In genomic region chr2:186976329-186976728, GRCh38 we compare ENCODE assay signal across 22 cellular contexts.
"Had no signal": no experiment of that assay in that cellular context is flagged by ENCODE, and none has a peak within 500 bp of the region (broad histone marks: within the 10 kb centered on the region; RNA-seq: fewer than 3 reads in every experiment).

No MANE protein-coding gene starts in this region.

- H3K4me1 ChIP-seq: pancreas, right lobe of liver, tibial nerve, vagina had no signal

- H3K4me3 ChIP-seq: dorsolateral prefrontal cortex, lung, pancreas, right lobe of liver, thoracic aorta, tibial nerve, vagina had no signal

- H3K9me3 ChIP-seq: pancreas, right lobe of liver, thoracic aorta, tibial nerve, vagina had no signal

- H3K36me3 Mint-ChIP-seq: immature natural killer cell; natural killer cell; stimulated activated naive B cell treated with anti-CD40 and anti-IgM and Interleukin-4, amounts not matched to agents 10 μg/mL and 1 μg/mL and 100 μg/mL, for 72 hours had no signal

- H3K27me3 ChIP-seq: dorsolateral prefrontal cortex, pancreas, right lobe of liver, tibial nerve, vagina had no signal

- H3K27me3 Mint-ChIP-seq: stimulated activated naive B cell treated with anti-CD40 and anti-IgM and Interleukin-4, amounts not matched to agents 10 μg/mL and 1 μg/mL and 100 μg/mL, for 72 hours; stimulated activated naive CD8-positive, alpha-beta T cell treated with anti-CD3 and anti-CD28 coated beads, Interleukin-15, Interleukin-2, amounts not matched to agents 100 ng/mL and 50 ng/mL, for 24 hours had no signal

- H3K9me3 Mint-ChIP-seq: stimulated activated naive B cell treated with anti-CD40 and anti-IgM and Interleukin-4, amounts not matched to agents 10 μg/mL and 1 μg/mL and 100 μg/mL, for 72 hours; stimulated activated naive CD8-positive, alpha-beta T cell treated with anti-CD3 and anti-CD28 coated beads, Interleukin-15, Interleukin-2, amounts not matched to agents 100 ng/mL and 50 ng/mL, for 24 hours had no signal

- FAIRE-seq: colon, frontal cortex, pancreas, small intestine had no signal

- H3K4me3 Mint-ChIP-seq: immature natural killer cell; natural killer cell; stimulated activated naive B cell treated with anti-CD40 and anti-IgM and Interleukin-4, amounts not matched to agents 10 μg/mL and 1 μg/mL and 100 μg/mL, for 72 hours; stimulated activated naive CD8-positive, alpha-beta T cell treated with anti-CD3 and anti-CD28 coated beads, Interleukin-15, Interleukin-2, amounts not matched to agents 100 ng/mL and 50 ng/mL, for 24 hours had no signal

- DNase-seq: dorsolateral prefrontal cortex; effector CD4-positive, alpha-beta T cell; hypothalamus; immature natural killer cell; islet precursor cell; mesenchymal stem cell; natural killer cell; occipital lobe; pancreas; right lobe of liver; small intestine; stimulated activated CD4-positive, alpha-beta T cell treated with anti-CD3 and anti-CD28 coated beads, Interleukin-15, amount 100 ng/mL, for 24 hours; stimulated activated CD4-positive, alpha-beta T cell treated with anti-CD3 and anti-CD28 coated beads, Interleukin-2, amount 100 ng/mL, for 48 hours; stimulated activated naive B cell treated with anti-CD40 and anti-IgM and Interleukin-4, amounts not matched to agents 10 μg/mL and 1 μg/mL and 100 μg/mL, for 72 hours had no signal

- ATAC-seq: left lobe of liver; natural killer cell; pancreas; right lobe of liver; stimulated activated naive B cell treated with anti-CD40 and anti-IgM and Interleukin-4, amounts not matched to agents 10 μg/mL and 1 μg/mL and 100 μg/mL, for 72 hours had no signal

- H3K27ac ChIP-seq: dorsolateral prefrontal cortex, pancreas, right lobe of liver, thoracic aorta, tibial nerve, vagina had no signal

- H3K27ac Mint-ChIP-seq: immature natural killer cell; natural killer cell; stimulated activated naive B cell treated with anti-CD40 and anti-IgM and Interleukin-4, amounts not matched to agents 10 μg/mL and 1 μg/mL and 100 μg/mL, for 72 hours; stimulated activated naive CD8-positive, alpha-beta T cell treated with anti-CD3 and anti-CD28 coated beads, Interleukin-15, Interleukin-2, amounts not matched to agents 100 ng/mL and 50 ng/mL, for 24 hours had no signal

- H3K36me3 ChIP-seq: pancreas, right lobe of liver, thoracic aorta, tibial nerve, vagina had no signal

- H3K4me1 Mint-ChIP-seq: immature natural killer cell; natural killer cell; stimulated activated naive B cell treated with anti-CD40 and anti-IgM and Interleukin-4, amounts not matched to agents 10 μg/mL and 1 μg/mL and 100 μg/mL, for 72 hours had no signal
